1 cellular context compared by ENCODE assay signal in the genomic region with DNA sequence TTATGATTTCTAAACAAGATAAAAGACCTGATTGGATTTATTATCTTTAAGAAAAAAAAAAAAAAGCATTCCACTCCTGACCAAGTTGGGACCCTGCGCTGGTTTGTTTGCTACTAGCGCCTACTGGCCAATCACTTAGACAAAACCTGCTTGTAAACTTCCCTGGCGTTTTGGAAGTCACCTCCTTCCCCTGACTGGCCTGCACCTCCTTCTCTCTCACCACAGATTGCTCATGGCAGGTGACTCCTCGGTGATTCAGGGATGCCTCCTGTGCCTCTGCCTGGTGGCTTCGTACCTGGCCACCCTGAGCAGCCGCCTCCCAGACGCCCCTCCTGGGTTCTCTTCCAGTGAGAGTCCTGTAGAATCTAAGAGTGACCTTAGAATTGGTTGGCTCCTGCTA.
TF ChIP-seq lines count a peak whose summit lies in the region.

No MANE protein-coding gene starts in this region.

TF ChIP-seq in H1, 55 proteins besides CTCF, POLR2A, EP300 and RAD21:
- no peak for TF ChIP-seq POLR2AphosphoS5 (IDR thresholded peaks at IDR 0.05; ENCODE audit: low read depth, low read length)
